ENCODE assay signal across 20 cellular contexts in the genomic region with DNA sequence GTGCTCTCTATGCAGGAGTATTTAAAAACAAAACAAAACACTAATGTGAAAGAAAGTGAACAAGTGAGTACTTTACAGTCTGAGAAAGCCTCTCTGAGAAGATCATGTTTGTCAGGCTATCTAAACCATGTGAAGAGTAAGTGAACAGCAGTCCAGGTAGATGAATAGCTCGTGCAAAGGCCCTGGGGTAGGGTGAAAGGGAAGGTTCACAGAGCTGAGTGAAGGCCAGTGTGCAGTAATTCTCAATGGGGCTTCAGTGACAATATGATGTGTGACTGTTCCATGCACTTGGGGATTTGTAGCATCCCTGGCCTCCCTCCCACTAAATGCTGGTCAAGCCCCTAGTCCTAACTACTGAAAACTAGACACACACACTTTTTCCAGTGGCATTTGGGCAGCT.
"Had no signal": no experiment of that assay in that cellular context is flagged by ENCODE, and none has a peak within 500 bp of the region (broad histone marks: within the 10 kb centered on the region; RNA-seq: fewer than 3 reads in every experiment).

No MANE protein-coding gene starts in this region.

- ATAC-seq: natural killer cell; stimulated activated naive CD8-positive, alpha-beta T cell treated with anti-CD3 and anti-CD28 coated beads, Interleukin-15, Interleukin-2, amounts not matched to agents 100 U/mL and 50 U/mL, for 24 hours had no signal

- H3K27me3 ChIP-seq: heart left ventricle, pancreas, testis, tibial nerve, upper lobe of right lung, vagina had no signal

- H3K4me3 ChIP-seq: coronary artery, dorsolateral prefrontal cortex, heart left ventricle, pancreas, testis, tibial nerve, upper lobe of right lung, vagina had no signal

- FAIRE-seq: pancreas, small intestine had no signal

- H3K4me1 ChIP-seq: pancreas, testis, tibial nerve, upper lobe of right lung, vagina had no signal

- H3K4me3 Mint-ChIP-seq: natural killer cell, neural crest cell had no signal

- H3K27ac Mint-ChIP-seq: natural killer cell, progenitor cell of endocrine pancreas had no signal

- H3K36me3 ChIP-seq: heart left ventricle, pancreas, tibial nerve, upper lobe of right lung, vagina had no signal

- H3K4me1 Mint-ChIP-seq: natural killer cell had no signal

- H3K9me3 ChIP-seq: heart left ventricle, pancreas, testis, tibial nerve, upper lobe of right lung, vagina had no signal

- H3K27ac ChIP-seq: coronary artery, dorsolateral prefrontal cortex, pancreas, testis, tibial nerve, upper lobe of right lung, vagina had no signal

- H3K9me3 Mint-ChIP-seq: natural killer cell had no signal

- H3K36me3 Mint-ChIP-seq: natural killer cell had no signal

- H3K27me3 Mint-ChIP-seq: progenitor cell of endocrine pancreas had no signal

- DNase-seq: dorsolateral prefrontal cortex; effector CD8-positive, alpha-beta T cell; foreskin melanocyte; heart left ventricle; hippocampal formation; kidney glomerular epithelial cell; natural killer cell; occipital lobe; pancreas; right cardiac atrium; small intestine; stimulated activated CD4-positive, alpha-beta T cell treated with anti-CD3 and anti-CD28 coated beads, Interleukin-12 subunit alpha, Interleukin-12 subunit beta, amount 100 ng/mL, for 4 hours; stimulated activated naive CD8-positive, alpha-beta T cell treated with anti-CD3 and anti-CD28 coated beads, Interleukin-15, Interleukin-2, amounts not matched to agents 100 U/mL and 50 U/mL, for 24 hours; testis; upper lobe of right lung had no signal
